8 cellular contexts compared by ENCODE assay signal in genomic region chr3:45656575-45657363, GRCh38. TPM values are rescaled to one million over a fixed set of nuclear protein-coding genes. Genes with fewer than 3 reads are reported as not detected.
DNase-seq lines count a peak whose midpoint lies in the region; ATAC-seq and TF ChIP-seq lines count a peak whose summit lies in the region.

No MANE protein-coding gene starts in this region.

- H3K4me3 Mint-ChIP-seq in CD4-positive, alpha-beta T cell = no peak overlapping the region
- H3K4me3 Mint-ChIP-seq in activated T-helper 1 cell treated with anti-CD3 and anti-CD28 coated beads, Interleukin-12 subunit alpha, Interleukin-12 subunit beta, Interleukin-2, Interleukin-4 antibody, amounts not matched to agents 30 ng/mL and 10 ng/mL and 1 ng/mL, durations not matched to agents 14 hours and 24 hours and 36 hours = no peak overlapping the region

- no peak for TF ChIP-seq POLR2A in suprapubic skin (IDR thresholded peaks at IDR 0.05)

- 43% methylated on average over 13 of the region's 14 CpGs for WGBS in suprapubic skin

- H3K27me3 Mint-ChIP-seq in CD4-positive, alpha-beta T cell = no peaks in the 10 kb centered on the region
- no peaks in the 10 kb centered on the region for H3K27me3 Mint-ChIP-seq in activated T-helper 1 cell treated with anti-CD3 and anti-CD28 coated beads, Interleukin-12 subunit alpha, Interleukin-12 subunit beta, Interleukin-2, Interleukin-4 antibody, amounts not matched to agents 30 ng/mL and 10 ng/mL and 1 ng/mL, durations not matched to agents 14 hours and 24 hours and 36 hours (ENCODE audit: insufficient read depth)

- H3K36me3 ChIP-seq in suprapubic skin = no peaks in the 10 kb centered on the region

- peak; percentile 75 to 87 (median 82) for DNase-seq in CD4-positive, alpha-beta T cell
- DNase-seq in LoVo (ENCODE audit: low spot score) (peak; percentile 79), RPMI8226 (peak; percentile 89), fibroblast of villous mesenchyme (ENCODE audit: low read depth) (peak; percentile 98), nucleus accumbens (lab: John Stamatoyannopoulos, UW) (peak in 53 of 56 donors; percentile 31 to 94 (median 74)), suprapubic skin (ENCODE audit: low spot score in 2 of 2) (peak; percentile 95 to 97)
- DNase-seq in activated T-helper 1 cell treated with anti-CD3 and anti-CD28 coated beads, Interleukin-12 subunit alpha, Interleukin-12 subunit beta, Interleukin-2, Interleukin-4 antibody, amounts not matched to agents 30 ng/mL and 10 ng/mL and 1 ng/mL, durations not matched to agents 14 hours and 24 hours and 36 hours (ENCODE audit: low spot score) = peak; percentile 72

- peaks cover 17% of the 10 kb centered on the region for H3K4me1 Mint-ChIP-seq in CD4-positive, alpha-beta T cell (ENCODE audit: low read depth)
- H3K4me1 Mint-ChIP-seq in activated T-helper 1 cell treated with anti-CD3 and anti-CD28 coated beads, Interleukin-12 subunit alpha, Interleukin-12 subunit beta, Interleukin-2, Interleukin-4 antibody, amounts not matched to agents 30 ng/mL and 10 ng/mL and 1 ng/mL, durations not matched to agents 14 hours and 24 hours and 36 hours (ENCODE audit: low read depth) = peaks cover 12% of the 10 kb centered on the region

- intact Hi-C loops in CD4-positive, alpha-beta T cell (cut with DNase I, micrococcal nuclease) = loop anchor here (1.0 to 5.0 kb wide), 6 partner anchors 63 to 619 kb away; no protein-coding TSS in a partner anchor
- intact Hi-C loops in activated T-helper 1 cell treated with anti-CD3 and anti-CD28 coated beads, Interleukin-12 subunit alpha, Interleukin-12 subunit beta, Interleukin-2, Interleukin-4 antibody, amounts not matched to agents 30 ng/mL and 10 ng/mL and 1 ng/mL, durations not matched to agents 14 hours and 24 hours and 36 hours (cut with micrococcal nuclease) = loop anchor here (1.0 kb wide), 3 partner anchors 63 to 619 kb away; no protein-coding TSS in a partner anchor

- peaks cover 23% of the 10 kb centered on the region for H3K4me1 ChIP-seq in suprapubic skin

- H3K4me3 ChIP-seq in fibroblast of villous mesenchyme (ENCODE audit: low read depth, low read length) (no peak overlapping the region), suprapubic skin (no peak overlapping the region)

- H3K36me3 Mint-ChIP-seq in CD4-positive, alpha-beta T cell (ENCODE audit: low read depth) = peaks cover 5% of the 10 kb centered on the region
- H3K36me3 Mint-ChIP-seq in activated T-helper 1 cell treated with anti-CD3 and anti-CD28 coated beads, Interleukin-12 subunit alpha, Interleukin-12 subunit beta, Interleukin-2, Interleukin-4 antibody, amounts not matched to agents 30 ng/mL and 10 ng/mL and 1 ng/mL, durations not matched to agents 14 hours and 24 hours and 36 hours (ENCODE audit: low read depth) = peaks cover 4% of the 10 kb centered on the region

- CTCF ChIA-PET in CD4-positive, alpha-beta T cell (lab: Charles Lee) = interaction anchor here (0.6 to 1.9 kb wide), 20 partner anchors 9 to 616 kb away, joined by 3 to 28 read pairs (median 4); partner anchors contain the start of genes LIMD1 and SACM1L

- POLR2A ChIA-PET in CD4-positive, alpha-beta T cell (lab: Charles Lee) = interaction anchor here (0.6 to 1.5 kb wide), 4 partner anchors 9 to 149 kb away, joined by 3 to 4 read pairs (median 3); partner anchors contain the start of gene LIMD1

- H3K9me3 ChIP-seq in CD4-positive, alpha-beta T cell (ENCODE audit: control insufficient read depth, low read length) = no peaks in the 10 kb centered on the region
- H3K9me3 ChIP-seq in suprapubic skin = no peaks in the 10 kb centered on the region

- no peaks in the 10 kb centered on the region for H3K27me3 ChIP-seq in CD4-positive, alpha-beta T cell (ENCODE audit: control insufficient read depth, insufficient read depth, low read length)
- H3K27me3 ChIP-seq in suprapubic skin = no peaks in the 10 kb centered on the region

- H3K9me3 Mint-ChIP-seq in CD4-positive, alpha-beta T cell = no peaks in the 10 kb centered on the region
- H3K9me3 Mint-ChIP-seq in activated T-helper 1 cell treated with anti-CD3 and anti-CD28 coated beads, Interleukin-12 subunit alpha, Interleukin-12 subunit beta, Interleukin-2, Interleukin-4 antibody, amounts not matched to agents 30 ng/mL and 10 ng/mL and 1 ng/mL, durations not matched to agents 14 hours and 24 hours and 36 hours = no peaks in the 10 kb centered on the region

- no peak overlapping the region for H3K27ac ChIP-seq in CD4-positive, alpha-beta T cell (ENCODE audit: low read depth, low read length)
- no peak overlapping the region for H3K27ac ChIP-seq in suprapubic skin

- H3K27ac Mint-ChIP-seq in CD4-positive, alpha-beta T cell = peak overlapping the region; percentile 47
- H3K27ac Mint-ChIP-seq in activated T-helper 1 cell treated with anti-CD3 and anti-CD28 coated beads, Interleukin-12 subunit alpha, Interleukin-12 subunit beta, Interleukin-2, Interleukin-4 antibody, amounts not matched to agents 30 ng/mL and 10 ng/mL and 1 ng/mL, durations not matched to agents 14 hours and 24 hours and 36 hours = no peak overlapping the region

- peak; percentile 93 for ATAC-seq in CD4-positive, alpha-beta T cell (ENCODE audit: poor library complexity)
- ATAC-seq in GM21360 (IDR thresholded peaks at IDR 0.05; ENCODE audit: unreplicated experiment) = peak; percentile 61

- peak; percentile 90 for TF ChIP-seq CTCF in CD4-positive, alpha-beta T cell (IDR thresholded peaks at IDR 0.05)
- TF ChIP-seq CTCF in fibroblast of villous mesenchyme (IDR thresholded peaks at IDR 0.05; ENCODE audit: insufficient read depth, low read depth, low read length) = peak; percentile 92
- TF ChIP-seq CTCF in suprapubic skin (IDR thresholded peaks at IDR 0.05) = peak; percentile 86 to 97

- no peak for TF ChIP-seq EP300 in suprapubic skin (IDR thresholded peaks at IDR 0.05)

RNA-seq across cellular contexts. Expression of gene SACM1L, which starts 32.4 kb away (rescaled TPM):
- 10 to 100 TPM; 41.9 to 44.3 TPM for total RNA-seq in CD4-positive, alpha-beta T cell
- 112 and 114 TPM in 2 replicates for total RNA-seq in activated T-helper 1 cell treated with anti-CD3 and anti-CD28 coated beads, Interleukin-12 subunit alpha, Interleukin-12 subunit beta, Interleukin-2, Interleukin-4 antibody, amounts not matched to agents 30 ng/mL and 10 ng/mL and 1 ng/mL, durations not matched to agents 14 hours and 24 hours and 36 hours
- total RNA-seq in fibroblast of villous mesenchyme = 29.3 and 53.1 TPM in 2 replicates
- total RNA-seq in suprapubic skin = 10 to 100 TPM; 22.8 to 48.9 (median 31.2) TPM
